8 cellular contexts compared by ENCODE assay signal in genomic region chr18:11850821-11851155, GRCh38. TPM values are rescaled to one million over a fixed set of nuclear protein-coding genes. Genes with fewer than 3 reads are reported as not detected.
DNase-seq lines count a peak whose midpoint lies in the region; ATAC-seq and TF ChIP-seq lines count a peak whose summit lies in the region.

No MANE protein-coding gene starts in this region.

- DNase-seq in CD8-positive, alpha-beta memory T cell = no peak
- DNase-seq in HT-29 (ENCODE audit: low spot score) (peak; percentile 63), heart right ventricle (no peak), retinal pigment epithelial cell (ENCODE audit: low read depth) (peak; percentile 43), iPS-NIHi7 (ENCODE audit: extremely low spot score) (no peak)
- DNase-seq in activated CD8-positive, alpha-beta T cell treated with anti-CD3 and anti-CD28 coated beads, Interleukin-2, amount 10 ng/mL, durations not matched to agents 7 days and 5 days = no peak
- no peak for DNase-seq in activated effector memory CD4-positive, alpha-beta T cell treated with Interleukin-2 at 50 U/mL for 16 hours

- peak overlapping the region; percentile 99 to 100 (median 100) for H3K4me3 Mint-ChIP-seq in CD8-positive, alpha-beta memory T cell
- peak overlapping the region; percentile 100 for H3K4me3 Mint-ChIP-seq in activated CD8-positive, alpha-beta T cell treated with anti-CD3 and anti-CD28 coated beads, Interleukin-2, amount 10 ng/mL, durations not matched to agents 7 days and 5 days

- peaks cover 22% of the 10 kb centered on the region for H3K4me1 ChIP-seq in CD8-positive, alpha-beta memory T cell (ENCODE audit: insufficient read depth, low read length)
- peaks cover 0 to 44% (median 24%) of the 10 kb centered on the region in 9 donors for H3K4me1 ChIP-seq in heart right ventricle

- H3K27ac Mint-ChIP-seq in CD8-positive, alpha-beta memory T cell = peak overlapping the region; percentile 97 to 100 (median 100)
- peak overlapping the region; percentile 100 for H3K27ac Mint-ChIP-seq in activated CD8-positive, alpha-beta T cell treated with anti-CD3 and anti-CD28 coated beads, Interleukin-2, amount 10 ng/mL, durations not matched to agents 7 days and 5 days

- peak overlapping the region; percentile 99 for H3K4me3 ChIP-seq in CD8-positive, alpha-beta memory T cell (ENCODE audit: low read length)
- peak overlapping the region; percentile 65 to 97 (median 82) for H3K4me3 ChIP-seq in heart right ventricle
- peak overlapping the region; percentile 89 for H3K4me3 ChIP-seq in retinal pigment epithelial cell (ENCODE audit: low read length)

- H3K27me3 Mint-ChIP-seq in CD8-positive, alpha-beta memory T cell = peaks cover 0 to 3% of the 10 kb centered on the region in 2 donors
- H3K27me3 Mint-ChIP-seq in activated CD8-positive, alpha-beta T cell treated with anti-CD3 and anti-CD28 coated beads, Interleukin-2, amount 10 ng/mL, durations not matched to agents 7 days and 5 days (ENCODE audit: low read depth) = peaks cover 5% of the 10 kb centered on the region

- no peaks in the 10 kb centered on the region for H3K9me3 Mint-ChIP-seq in CD8-positive, alpha-beta memory T cell
- H3K9me3 Mint-ChIP-seq in activated CD8-positive, alpha-beta T cell treated with anti-CD3 and anti-CD28 coated beads, Interleukin-2, amount 10 ng/mL, durations not matched to agents 7 days and 5 days (ENCODE audit: insufficient read depth) = no peaks in the 10 kb centered on the region

- TF ChIP-seq CTCF in heart right ventricle (IDR thresholded peaks at IDR 0.05) (no peak), retinal pigment epithelial cell (conservative IDR thresholded peaks at IDR 0.05; ENCODE audit: low read depth, low read length) (no peak)

- no peaks in the 10 kb centered on the region for H3K9me3 ChIP-seq in CD8-positive, alpha-beta memory T cell (ENCODE audit: low read length)
- no peaks in the 10 kb centered on the region for H3K9me3 ChIP-seq in heart right ventricle

- peak overlapping the region; percentile 97 for H3K27ac ChIP-seq in CD8-positive, alpha-beta memory T cell (ENCODE audit: low read depth, low read length)
- H3K27ac ChIP-seq in heart right ventricle = peak overlapping the region; percentile 86 to 99 (median 93)

- CTCF ChIA-PET in CD8-positive, alpha-beta memory T cell (lab: Charles Lee) = interaction anchor here (1.6 kb wide), 1 partner anchor 189 kb away, joined by 3 read pairs; no protein-coding TSS in a partner anchor
- CTCF ChIA-PET in activated CD8-positive, alpha-beta T cell treated with anti-CD3 and anti-CD28 coated beads, Interleukin-2, amount 10 ng/mL, durations not matched to agents 7 days and 5 days (lab: Charles Lee) = interaction anchor here (1.1 to 1.2 kb wide), 2 partner anchors 87 to 188 kb away, joined by 4 to 5 read pairs; no protein-coding TSS in a partner anchor

- intact Hi-C loops in heart right ventricle (cut with DNase I) = loop anchor here in 7 of 10 donors (1.0 to 10.0 kb wide), 9 partner anchors 44 to 134 kb away; partner anchors contain the start of genes MPPE1 (in 5 of the 7) and IMPA2 (in 2 of the 7)

- 0 to 1% methylated on average over 10 of the region's 10 CpGs for WGBS in heart right ventricle, 2 donors

- H3K36me3 Mint-ChIP-seq in CD8-positive, alpha-beta memory T cell = peaks cover 0 to 30% (median 0%) of the 10 kb centered on the region in 3 donors
- peaks cover 7% of the 10 kb centered on the region for H3K36me3 Mint-ChIP-seq in activated CD8-positive, alpha-beta T cell treated with anti-CD3 and anti-CD28 coated beads, Interleukin-2, amount 10 ng/mL, durations not matched to agents 7 days and 5 days (ENCODE audit: low read depth)

- ATAC-seq in GM21367 (IDR thresholded peaks at IDR 0.05; ENCODE audit: unreplicated experiment) = peak; percentile 17
- peak; percentile 47 for ATAC-seq in activated CD8-positive, alpha-beta T cell treated with anti-CD3 and anti-CD28 coated beads, Interleukin-2, amount 10 ng/mL, durations not matched to agents 7 days and 5 days
- peak; percentile 51 to 74 (median 61) for ATAC-seq in heart right ventricle

- H3K36me3 ChIP-seq in CD8-positive, alpha-beta memory T cell (ENCODE audit: insufficient read depth, low read length) = no peaks in the 10 kb centered on the region
- peaks cover 0 to 26% (median 0%) of the 10 kb centered on the region in 9 donors for H3K36me3 ChIP-seq in heart right ventricle

- no peaks in the 10 kb centered on the region for H3K27me3 ChIP-seq in CD8-positive, alpha-beta memory T cell (ENCODE audit: insufficient read depth, low read length, poor library complexity, severe bottlenecking)
- H3K27me3 ChIP-seq in heart right ventricle = no peaks in the 10 kb centered on the region

- POLR2A ChIA-PET in CD8-positive, alpha-beta memory T cell (lab: Charles Lee) = interaction anchor here (0.5 to 2.0 kb wide), 4 partner anchors 58 to 1882 kb away, joined by 3 to 5 read pairs (median 4); partner anchors contain the start of genes MPPE1 and PRELID3A
- POLR2A ChIA-PET in activated CD8-positive, alpha-beta T cell treated with anti-CD3 and anti-CD28 coated beads, Interleukin-2, amount 10 ng/mL, durations not matched to agents 7 days and 5 days (lab: Charles Lee) = interaction anchor here (0.6 to 0.7 kb wide), 2 partner anchors 15 to 37 kb away, joined by 3 read pairs; no protein-coding TSS in a partner anchor

- peaks cover 34 to 64% (median 54%) of the 10 kb centered on the region in 3 donors for H3K4me1 Mint-ChIP-seq in CD8-positive, alpha-beta memory T cell
- H3K4me1 Mint-ChIP-seq in activated CD8-positive, alpha-beta T cell treated with anti-CD3 and anti-CD28 coated beads, Interleukin-2, amount 10 ng/mL, durations not matched to agents 7 days and 5 days (ENCODE audit: low read depth) = peaks cover 28% of the 10 kb centered on the region

RNA-seq across cellular contexts. Expression of gene CHMP1B, which starts 0.4 kb away (rescaled TPM):
- 10 to 100 TPM; 24.5 to 24.9 TPM for total RNA-seq in CD8-positive, alpha-beta memory T cell
- 55.2 TPM for polyA plus RNA-seq in CD8-positive, alpha-beta memory T cell
- total RNA-seq in HT-29 (2014; rRNA removed; shearing (Covaris generic)) = 47.1 and 51.8 TPM in 2 replicates
- total RNA-seq in activated CD8-positive, alpha-beta T cell treated with anti-CD3 and anti-CD28 coated beads, Interleukin-2, amount 10 ng/mL, durations not matched to agents 7 days and 5 days = 10 to 100 TPM; 21.1 to 22.8 TPM
- total RNA-seq in heart right ventricle = 10 to 100 TPM; 30.2 to 53.7 (median 38.3) TPM
- 10 to 100 TPM; 16.3 to 25.5 TPM for polyA plus RNA-seq in heart right ventricle

RNA-seq across cellular contexts. Expression of gene MPPE1, which starts 57.3 kb away (rescaled TPM):
- total RNA-seq in CD8-positive, alpha-beta memory T cell = 10 to 100 TPM; 32.3 to 37.7 TPM
- polyA plus RNA-seq in CD8-positive, alpha-beta memory T cell = 44.0 TPM
- total RNA-seq in HT-29 (2014; rRNA removed; shearing (Covaris generic)) = 19.0 and 21.5 TPM in 2 replicates
- total RNA-seq in activated CD8-positive, alpha-beta T cell treated with anti-CD3 and anti-CD28 coated beads, Interleukin-2, amount 10 ng/mL, durations not matched to agents 7 days and 5 days = 10 to 100 TPM; 40.0 to 41.6 TPM
- total RNA-seq in heart right ventricle = 10 to 100 TPM; 21.2 to 44.5 (median 34.1) TPM
- 10 to 100 TPM; 18.3 to 45.9 TPM for polyA plus RNA-seq in heart right ventricle

Comparison
In these comparisons a context has a peak if more than half of its experiments do, and no peak if none do; other contexts are left out.
1. DNase-seq: peak in HT-29 (single experiment) and retinal pigment epithelial cell (single experiment); none in CD8-positive, alpha-beta memory T cell (0 of 5), activated CD8-positive, alpha-beta T cell treated with anti-CD3 and anti-CD28 coated beads, Interleukin-2, amount 10 ng/mL, durations not matched to agents 7 days and 5 days (single experiment), heart right ventricle (0 of 2), activated effector memory CD4-positive, alpha-beta T cell treated with Interleukin-2 at 50 U/mL for 16 hours (single experiment) and iPS-NIHi7 (single experiment).
2. Peak in every context shown above with its lines, with median percentiles within 50 percentile points of each other: H3K4me3 ChIP-seq and ATAC-seq.